14 cellular contexts compared by ENCODE assay signal in the genomic region with DNA sequence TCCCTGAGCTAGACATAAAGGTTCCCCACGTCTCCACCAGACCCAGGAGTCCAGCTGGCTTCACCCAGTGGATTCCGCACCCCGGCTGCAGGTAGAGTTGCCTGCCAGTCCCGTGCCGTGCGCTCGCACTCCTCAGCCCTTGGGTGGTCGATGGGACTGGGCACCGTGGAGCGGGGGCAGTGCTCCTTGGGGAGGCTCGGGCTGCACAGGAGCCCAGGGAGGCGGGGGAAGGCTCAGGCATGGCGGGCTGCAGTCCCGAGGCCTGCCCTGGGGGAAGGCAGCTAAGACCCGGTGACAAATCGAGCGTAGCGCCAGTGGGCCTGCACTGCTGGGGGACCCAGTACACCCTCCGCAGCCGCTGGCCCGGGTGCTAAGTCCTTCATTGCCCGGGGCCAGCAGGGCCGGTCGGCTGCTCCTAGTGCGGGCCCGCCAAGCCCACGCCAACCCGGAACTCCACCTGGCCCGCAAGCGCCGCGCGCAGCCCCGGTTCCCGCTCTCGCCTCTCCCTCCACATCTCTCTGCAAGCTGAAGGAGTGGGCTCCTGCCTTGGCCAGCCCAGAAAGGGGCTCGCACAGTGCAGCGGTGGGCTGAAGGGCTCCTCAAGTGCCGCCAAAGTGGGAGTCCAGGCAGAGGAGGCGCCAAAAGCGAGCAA. TPM values are rescaled to one million over a fixed set of nuclear protein-coding genes. Genes with fewer than 3 reads are reported as not detected.
DNase-seq lines count a peak whose midpoint lies in the region; ATAC-seq, FAIRE-seq and TF ChIP-seq lines count a peak whose summit lies in the region.
"Had no signal": no experiment of that assay in that cellular context is flagged by ENCODE, and none has a peak within 500 bp of the region (broad histone marks: within the 10 kb centered on the region; RNA-seq: fewer than 3 reads in every experiment).

No MANE protein-coding gene starts in this region.

- DNase-seq in A549 (ENCODE audit: low read depth in 1 of 2, low spot score in 1 of 2), result no peak
- DNase-seq in esophagus muscularis mucosa (ENCODE audit: extremely low spot score), result no peak
- peak; percentile 81 for DNase-seq in posterior vena cava (ENCODE audit: low spot score)
- DNase-seq in RPMI8226, result no peak
- no peak for DNase-seq in NCI-H1417 treated with DMSO at 0.1 percent for 48 hours (lab: John Stamatoyannopoulos, UW)
- DNase-seq in cortex of kidney (lab: John Stamatoyannopoulos, UW), result no peak
- DNase-seq in activated CD4-positive, CD25-positive, alpha-beta regulatory T cell treated with anti-CD3 and anti-CD28 coated beads, Interleukin-2, amount 50 U/mL, for 72 hours, result no peak
- DNase-seq: activated CD8-positive, alpha-beta memory T cell treated with anti-CD3 and anti-CD28 coated beads for 24 hours; NCI-H1436 treated with DMSO at 0.1 percent for 48 hours had no signal

- H3K27me3 ChIP-seq in Loucy (ENCODE audit: insufficient read depth, low read length, poor library complexity, severe bottlenecking) (no peaks in the 10 kb centered on the region), esophagus muscularis mucosa (no peaks in the 10 kb centered on the region)

- H3K9ac ChIP-seq in Loucy (ENCODE audit: low read depth, low read length, poor library complexity, severe bottlenecking), result peak overlapping the region; percentile 70

- H3K79me2 ChIP-seq in Loucy (ENCODE audit: insufficient read depth, low read length), result no peaks in the 10 kb centered on the region

- no peaks in the 10 kb centered on the region for H3K9me2 ChIP-seq in Loucy (replicated peaks; ENCODE audit: low read depth, low read length)

- POLR2A ChIA-PET in A549 (lab: Yijun Ruan, JAX), result interaction anchor here (0.7 to 1.2 kb wide), 2 partner anchors 102 to 103 kb away, joined by 3 to 9 read pairs; partner anchors contain the start of gene DDX6

- no peak overlapping the region; the same call in 2 of the 3 replicates for H3K4me3 ChIP-seq in A549
- H3K4me3 ChIP-seq in Loucy (ENCODE audit: low read length, poor library complexity, severe bottlenecking), result no peak overlapping the region
- peak overlapping the region in 3 of 4 donors; percentile 50 to 53 (median 52) for H3K4me3 ChIP-seq in esophagus muscularis mucosa

- TF ChIP-seq EP300 in A549 (IDR thresholded peaks at IDR 0.05) (no peak), esophagus muscularis mucosa (IDR thresholded peaks at IDR 0.05) (no peak)

- peak overlapping the region; percentile 69; the same call in 2 of the 3 replicates for H3K4me2 ChIP-seq in A549
- peak overlapping the region; percentile 75 for H3K4me2 ChIP-seq in Loucy (ENCODE audit: low read depth, low read length, poor library complexity, severe bottlenecking)

- H2AFZ ChIP-seq in Loucy (ENCODE audit: low read length), result no peak overlapping the region

- no peak for FAIRE-seq in A549 (lab: Jason Lieb, UNC)
- FAIRE-seq: colon, GM12878 had no signal

- intact Hi-C loops in esophagus muscularis mucosa (cut with DNase I) (loop anchor here (2.0 kb wide), 1 partner anchor 268 kb away; the partner anchor contains the start of gene UPK2), posterior vena cava (cut with DNase I) (loop anchor here (2.0 to 10.0 kb wide), 2 partner anchors 266 to 268 kb away; partner anchors contain the start of gene UPK2 (in 2 of the 2))

- H3K9me3 ChIP-seq in A549 (no peaks in the 10 kb centered on the region), Loucy (ENCODE audit: insufficient read depth, low read depth, low read length) (no peaks in the 10 kb centered on the region), esophagus muscularis mucosa (no peaks in the 10 kb centered on the region)

- H3K36me3 ChIP-seq in Loucy (ENCODE audit: insufficient read depth, low read length) (no peaks in the 10 kb centered on the region), esophagus muscularis mucosa (no peaks in the 10 kb centered on the region)

- TF ChIP-seq POLR2A in A549 (IDR thresholded peaks at IDR 0.05; ENCODE audit: low read length), result no peak
- no peak for TF ChIP-seq POLR2A in esophagus muscularis mucosa (IDR thresholded peaks at IDR 0.05; ENCODE audit: low read depth)

- CTCF ChIA-PET in A549 (lab: Yijun Ruan, JAX), result interaction anchor here (0.6 to 5.3 kb wide), 31 partner anchors 8 to 904 kb away, joined by 3 to 61 read pairs (median 7); partner anchors contain the start of genes BCL9L and UPK2

- no peaks in the 10 kb centered on the region for H4K20me1 ChIP-seq in Loucy (ENCODE audit: insufficient read depth, low read length, poor library complexity, severe bottlenecking)

- no peaks in the 10 kb centered on the region for H3F3A ChIP-seq in Loucy (ENCODE audit: low read depth)

- TF ChIP-seq CTCF in A549 (IDR thresholded peaks at IDR 0.05) (no peak), Loucy (conservative IDR thresholded peaks at IDR 0.05; ENCODE audit: low read length) (no peak), esophagus muscularis mucosa (IDR thresholded peaks at IDR 0.05) (no peak)

- H3K27ac ChIP-seq in A549, result peak overlapping the region; percentile 91 to 99
- peak overlapping the region; percentile 70 to 82 (median 75) for H3K27ac ChIP-seq in esophagus muscularis mucosa (replicated peaks in 1 of 4)

- H3K4me1 ChIP-seq in A549 (peaks cover 11% of the 10 kb centered on the region; the same call in 1 of the 3 replicates), Loucy (ENCODE audit: insufficient read depth, low read length, poor library complexity, severe bottlenecking) (peaks cover 34% of the 10 kb centered on the region), esophagus muscularis mucosa (peaks cover 14 to 23% (median 21%) of the 10 kb centered on the region in 4 donors)

- 97% methylated on average over 16 of the region's 41 CpGs for WGBS in A549 (ENCODE audit: missing lambda C conversion rate)
- WGBS in esophagus muscularis mucosa, result 92% methylated on average over 12 of the region's 41 CpGs

- TF ChIP-seq RAD21 in A549 (conservative IDR thresholded peaks at IDR 0.05 in 1 of 2, IDR thresholded peaks at IDR 0.05 in 1 of 2), result no peak

- no peak for ATAC-seq in A549

TF ChIP-seq in A549, 52 proteins besides CTCF, POLR2A, EP300 and RAD21:
- no peak for TF ChIP-seq ZFP36 (IDR thresholded peaks at IDR 0.05; ENCODE audit: borderline replicate concordance, partially characterized antibody)
- no peak for TF ChIP-seq HOXB13 (CRISPR knock-in tag; IDR thresholded peaks at IDR 0.05; ENCODE audit: low read depth)
- TF ChIP-seq ZNF302 (CRISPR knock-in tag; IDR thresholded peaks at IDR 0.05), result no peak
- TF ChIP-seq FOSL2 (IDR thresholded peaks at IDR 0.05), result no peak
- TF ChIP-seq FOSL2 (CRISPR knock-in tag; IDR thresholded peaks at IDR 0.05), result no peak
- TF ChIP-seq KDM1A (IDR thresholded peaks at IDR 0.05; ENCODE audit: low read depth), result no peak
- TF ChIP-seq CEBPB (IDR thresholded peaks at IDR 0.05), result no peak
- TF ChIP-seq NFE2L2 (conservative IDR thresholded peaks at IDR 0.05; ENCODE audit: low read length), result no peak
- no peak for TF ChIP-seq ESRRA (IDR thresholded peaks at IDR 0.05; ENCODE audit: borderline replicate concordance, low read length)

RNA-seq across cellular contexts. Expression of gene TREH, which starts 9.5 kb away (rescaled TPM):
- polyA plus RNA-seq in A549 (2011; rRNA removed), result not detected in 2 replicates
- polyA plus RNA-seq in A549 (2012; cell fraction: cytosol; rRNA removed), result not detected in 2 replicates
- polyA plus RNA-seq in A549 (2012; cell fraction: nucleus; rRNA removed), result not detected in 2 replicates
- 0.03 to 0.06 TPM in 2 of 3 replicates, not detected in the other for polyA plus RNA-seq in A549 (2017; fragmentation: RNase III; extraction: RNeasy Plus Mini Kit Qiagen cat#74134 plus additional on column Dnase treatment)
- not detected in 2 replicates for polyA minus RNA-seq in A549 (2011; rRNA and poly(A)+ RNA removed)
- total RNA-seq in esophagus muscularis mucosa, result not detected
- not detected for total RNA-seq in posterior vena cava
- total RNA-seq: GM12878, HT1080, RPMI7951 had no signal
- polyA plus RNA-seq: GM12878 had no signal

Comparison
In these comparisons a context has a peak if more than half of its experiments do, and no peak if none do; other contexts are left out.
1. H3K4me3 ChIP-seq: peak in esophagus muscularis mucosa (3 of 4); none in A549 (single experiment) and Loucy (single experiment).